In the genomic region with DNA sequence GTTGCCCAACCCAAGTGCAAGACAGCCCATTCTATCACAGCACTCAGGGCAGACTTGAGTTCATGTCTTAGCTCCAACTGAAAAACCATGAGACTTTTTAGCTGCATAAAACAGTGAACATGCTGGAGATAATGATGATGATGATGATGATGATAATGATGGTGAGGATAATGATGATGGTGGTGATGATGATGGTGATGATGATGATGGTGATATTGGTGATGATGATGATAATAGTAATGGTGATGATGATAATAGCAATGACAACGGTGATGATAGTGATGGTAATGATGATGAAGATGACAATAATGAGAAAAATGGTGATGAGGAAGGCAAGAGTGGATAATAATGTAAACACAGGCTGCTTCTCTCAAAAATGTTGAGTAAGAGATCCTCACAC, we compare ENCODE assay signal across 10 cellular contexts.
"Had no signal": no experiment of that assay in that cellular context is flagged by ENCODE, and none has a peak within 500 bp of the region (broad histone marks: within the 10 kb centered on the region; RNA-seq: fewer than 3 reads in every experiment).

No MANE protein-coding gene starts in this region.

- FAIRE-seq: H1, H54, K562 had no signal

- DNase-seq: H9, HCEC 1CT, HFFc6, IMR-90, KG1 had no signal

- H3K27ac Mint-ChIP-seq: GM23338, H9, HFFc6 had no signal

- H3K4me3 Mint-ChIP-seq: GM23338, H9, HFFc6 had no signal

- H3K4me2 ChIP-seq: GM23338 had no signal

- H2AFZ ChIP-seq: GM23338 had no signal

- H3K27ac ChIP-seq: HL-60 had no signal

- ATAC-seq: GM23338, K562 had no signal

- H3K4me3 ChIP-seq: GM23338, K562 had no signal

- H3K9me3 Mint-ChIP-seq: GM23338 had no signal
